Comparison of ENCODE assay signal across 10 cellular contexts in the genomic region with DNA sequence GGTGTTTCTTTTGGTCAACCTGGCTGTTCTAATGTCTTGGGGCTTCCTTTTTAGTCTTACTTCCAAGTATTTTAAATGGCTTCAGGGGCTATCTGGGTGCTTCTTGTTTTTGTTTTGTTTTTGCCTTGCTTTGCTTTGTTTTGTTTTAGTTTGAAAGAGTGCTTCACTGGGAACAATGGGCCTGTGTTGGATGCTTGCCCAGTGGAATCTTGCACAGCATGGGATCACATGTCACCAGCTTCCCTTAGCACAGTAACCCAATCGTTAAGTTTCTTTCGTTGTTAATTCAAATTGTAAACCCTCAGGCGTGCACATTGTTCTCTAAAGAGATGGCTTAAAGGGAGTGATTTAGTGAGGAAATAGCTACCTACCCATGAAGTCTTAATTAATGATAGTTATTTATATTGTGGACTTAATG. TPM values are rescaled to one million over a fixed set of nuclear protein-coding genes. Genes with fewer than 3 reads are reported as not detected.
DNase-seq lines count a peak whose midpoint lies in the region; ATAC-seq and TF ChIP-seq lines count a peak whose summit lies in the region.
"Had no signal": no experiment of that assay in that cellular context is flagged by ENCODE, and none has a peak within 500 bp of the region (broad histone marks: within the 10 kb centered on the region; RNA-seq: fewer than 3 reads in every experiment).

No MANE protein-coding gene starts in this region.

- no peak overlapping the region for H3K4me2 ChIP-seq in GM23248 (ENCODE audit: unreplicated experiment)

- H3K36me3 ChIP-seq in GM23248 (ENCODE audit: low read depth) (no peaks in the 10 kb centered on the region), ovary (no peaks in the 10 kb centered on the region)

- no peaks in the 10 kb centered on the region for H3K36me3 Mint-ChIP-seq in activated CD4-positive, alpha-beta T cell treated with anti-CD3 and anti-CD28 coated beads, Interleukin-2, amount 10 ng/mL, durations not matched to agents 24 days and 14 days (ENCODE audit: low read depth)

- no peaks in the 10 kb centered on the region for H3K4me1 Mint-ChIP-seq in activated CD4-positive, alpha-beta T cell treated with anti-CD3 and anti-CD28 coated beads, Interleukin-2, amount 10 ng/mL, durations not matched to agents 24 days and 14 days
- H3K4me1 Mint-ChIP-seq: central memory CD8-positive, alpha-beta T cell had no signal

- H3K9me2 ChIP-seq in GM23248 (ENCODE audit: insufficient read depth) = no peaks in the 10 kb centered on the region

- no peaks in the 10 kb centered on the region for H4K20me1 ChIP-seq in GM23248 (ENCODE audit: insufficient read depth)

- no peak for TF ChIP-seq POLR2A in ovary (IDR thresholded peaks at IDR 0.05)

- ATAC-seq in GM18873 (IDR thresholded peaks at IDR 0.05; ENCODE audit: low FRiP score, unreplicated experiment) = no peak

- H3K27me3 Mint-ChIP-seq in activated CD4-positive, alpha-beta T cell treated with anti-CD3 and anti-CD28 coated beads, Interleukin-2, amount 10 ng/mL, durations not matched to agents 24 days and 14 days = peaks cover 4% of the 10 kb centered on the region
- H3K27me3 Mint-ChIP-seq: central memory CD8-positive, alpha-beta T cell had no signal

- DNase-seq in GM23248 (peak; percentile 12), NCI-H510A (lab: John Stamatoyannopoulos, UW) (peak; percentile 59), fibroblast of the conjunctiva (ENCODE audit: low read depth) (peak; percentile 23), ovary (peak in 3 of 5 donors; percentile 27 to 48 (median 33)), HK-2 (ENCODE audit: unreplicated experiment) (no peak), NCI-H524 treated with DMSO at 0.1 percent for 48 hours (lab: John Stamatoyannopoulos, UW) (no peak)
- DNase-seq in activated CD4-positive, alpha-beta T cell treated with anti-CD3 and anti-CD28 coated beads, Interleukin-2, amount 10 ng/mL, durations not matched to agents 24 days and 14 days = no peak
- DNase-seq: SW 1271 had no signal

- no peak overlapping the region for H3K27ac Mint-ChIP-seq in activated CD4-positive, alpha-beta T cell treated with anti-CD3 and anti-CD28 coated beads, Interleukin-2, amount 10 ng/mL, durations not matched to agents 24 days and 14 days

- H3K9ac ChIP-seq in GM23248 = no peak overlapping the region

- no peaks in the 10 kb centered on the region for H3F3A ChIP-seq in GM23248 (ENCODE audit: insufficient read depth)

- H3K9me3 Mint-ChIP-seq in activated CD4-positive, alpha-beta T cell treated with anti-CD3 and anti-CD28 coated beads, Interleukin-2, amount 10 ng/mL, durations not matched to agents 24 days and 14 days = no peaks in the 10 kb centered on the region
- H3K9me3 Mint-ChIP-seq: central memory CD8-positive, alpha-beta T cell had no signal

- H3K79me2 ChIP-seq in GM23248 (ENCODE audit: insufficient read depth) = no peaks in the 10 kb centered on the region

- H3K27me3 ChIP-seq in GM23248 (replicated peaks; ENCODE audit: insufficient read depth) (peaks cover 21% of the 10 kb centered on the region), ovary (no peaks in the 10 kb centered on the region)

- no peak for TF ChIP-seq EP300 in ovary (IDR thresholded peaks at IDR 0.05)

- intact Hi-C loops in ovary (cut with DNase I) = no loop called here
- intact Hi-C loops in activated CD4-positive, alpha-beta T cell treated with anti-CD3 and anti-CD28 coated beads, Interleukin-2, amount 10 ng/mL, durations not matched to agents 24 days and 14 days (cut with micrococcal nuclease) = no loop called here

- TF ChIP-seq CTCF in ovary (IDR thresholded peaks at IDR 0.05) = no peak

- no peak overlapping the region for H3K27ac ChIP-seq in GM23248
- no peak overlapping the region for H3K27ac ChIP-seq in ovary

- no peak overlapping the region for H3K4me3 ChIP-seq in GM23248
- H3K4me3 ChIP-seq in ovary = no peak overlapping the region

- H3K4me3 Mint-ChIP-seq in activated CD4-positive, alpha-beta T cell treated with anti-CD3 and anti-CD28 coated beads, Interleukin-2, amount 10 ng/mL, durations not matched to agents 24 days and 14 days = no peak overlapping the region
- H3K4me3 Mint-ChIP-seq: central memory CD8-positive, alpha-beta T cell had no signal

- in situ Hi-C loops in GM23248 (cut with MboI) = no loop called here

- no peaks in the 10 kb centered on the region for H3K9me3 ChIP-seq in GM23248 (ENCODE audit: low read depth)
- no peaks in the 10 kb centered on the region for H3K9me3 ChIP-seq in ovary

- H3K4me1 ChIP-seq in GM23248 (ENCODE audit: insufficient read depth) (no peaks in the 10 kb centered on the region), ovary (ENCODE audit: insufficient read depth) (no peaks in the 10 kb centered on the region)

- no peak overlapping the region for H2AFZ ChIP-seq in GM23248

- 22 to 23% methylated on average over 3 of the region's 3 CpGs for WGBS in GM23248 (ENCODE audit: low coverage in 1 of 2, low lambda C conversion rate in 2 of 2, missing lambda C conversion rate in 2 of 2), 2 experiments
- WGBS in ovary, 3 donors = 14 to 27% (median 27%) methylated on average over 3 of the region's 3 CpGs

RNA-seq across cellular contexts. Expression of gene COL17A1, which starts 8.9 kb away (rescaled TPM):
- total RNA-seq in GM23248 (2014; rRNA removed; shearing (Covaris generic)) = 0.25 TPM in 1 of 2 replicates, not detected in the other
- 0.30 and 0.51 TPM in 2 replicates for polyA plus RNA-seq in GM23248 (2016; fragmentation: Nextera tagmentation; extraction: Ambion mirVana)
- under 1 TPM in 5 of 7 donors, not detected in 2; 0.23 to 0.90 (median 0.46) TPM for total RNA-seq in ovary
- polyA plus RNA-seq in ovary = under 1 TPM; 0.17 to 0.67 TPM
- total RNA-seq in activated CD4-positive, alpha-beta T cell treated with anti-CD3 and anti-CD28 coated beads, Interleukin-2, amount 10 ng/mL, durations not matched to agents 24 days and 14 days = not detected in 2 replicates

RNA-seq across cellular contexts. Expression of gene SFR1, which starts 45.2 kb away (rescaled TPM):
- 4.4 and 4.6 TPM in 2 replicates for total RNA-seq in GM23248 (2014; rRNA removed; shearing (Covaris generic))
- polyA plus RNA-seq in GM23248 (2016; fragmentation: Nextera tagmentation; extraction: Ambion mirVana) = 9.1 TPM in 2 replicates
- total RNA-seq in ovary = 10 to 100 TPM in 2 of 7 donors, 1 to 10 TPM in 5; 6.0 to 12.0 (median 7.9) TPM
- polyA plus RNA-seq in ovary = 10 to 100 TPM in 1 of 2 donors, 1 to 10 TPM in 1; 5.6 to 10.9 TPM
- 12.1 and 13.8 TPM in 2 replicates for total RNA-seq in activated CD4-positive, alpha-beta T cell treated with anti-CD3 and anti-CD28 coated beads, Interleukin-2, amount 10 ng/mL, durations not matched to agents 24 days and 14 days

Comparison
In these comparisons a context has a peak if more than half of its experiments do, and no peak if none do; other contexts are left out.
1. DNase-seq: peak in GM23248 (single experiment), NCI-H510A (single experiment), fibroblast of the conjunctiva (single experiment) and ovary (3 of 5); none in activated CD4-positive, alpha-beta T cell treated with anti-CD3 and anti-CD28 coated beads, Interleukin-2, amount 10 ng/mL, durations not matched to agents 24 days and 14 days (single experiment), HK-2 (single experiment) and NCI-H524 treated with DMSO at 0.1 percent for 48 hours (single experiment).